Comparison of ENCODE assay signal across 1 cellular context in genomic region chr14:75492832-75493579, GRCh38.
TF ChIP-seq lines count a peak whose summit lies in the region.

No MANE protein-coding gene starts in this region.

TF ChIP-seq in GM12878, 131 proteins besides CTCF, POLR2A, EP300 and RAD21:
- TF ChIP-seq RELA (IDR thresholded peaks at IDR 0.05; ENCODE audit: borderline replicate concordance, partially characterized antibody) (no peak), ASH2L (IDR thresholded peaks at IDR 0.05; ENCODE audit: borderline replicate concordance, low read depth) (no peak), SMAD5 (IDR thresholded peaks at IDR 0.05; ENCODE audit: low read depth) (no peak), NBN (IDR thresholded peaks at IDR 0.05) (peak; percentile 29; the same call in 1 of the 2 replicates), SIX5 (IDR thresholded peaks at IDR 0.05; ENCODE audit: low read depth, low read length, severe bottlenecking) (no peak), POU2F2 (IDR thresholded peaks at IDR 0.05; ENCODE audit: borderline replicate concordance, low read depth, low read length) (no peak), HDAC6 (IDR thresholded peaks at IDR 0.05; ENCODE audit: unreplicated experiment) (no peak), LARP7 (IDR thresholded peaks at IDR 0.05) (0 out of 2 replicates have a peak, but pooled peaks have one; percentile 26), SRF (IDR thresholded peaks at IDR 0.05; ENCODE audit: low read depth in 2 of 2, low read length in 2 of 2) (no peak), ZBTB33 (IDR thresholded peaks at IDR 0.05) (peak; percentile 96), HSF1 (IDR thresholded peaks at IDR 0.05; ENCODE audit: low read depth, low read length) (peak; percentile 94), EED (IDR thresholded peaks at IDR 0.05; ENCODE audit: low read depth) (no peak), MLLT1 (IDR thresholded peaks at IDR 0.05) (peak; percentile 82), ZNF24 (IDR thresholded peaks at IDR 0.05) (no peak), KLF5 (IDR thresholded peaks at IDR 0.05; ENCODE audit: partially characterized antibody) (no peak), CUX1 (IDR thresholded peaks at IDR 0.05; ENCODE audit: insufficient replicate concordance, low read depth, low read length) (no peak), SMC3 (IDR thresholded peaks at IDR 0.05; ENCODE audit: borderline replicate concordance, low read length) (peak; percentile 4; the same call in 1 of the 2 replicates), CBFB (IDR thresholded peaks at IDR 0.05; ENCODE audit: low read depth) (no peak; the same call in 1 of the 2 replicates), TCF3 (IDR thresholded peaks at IDR 0.05; ENCODE audit: borderline replicate concordance, insufficient read depth, low read depth, low read length) (no peak)
- TF ChIP-seq, protein P1, sequence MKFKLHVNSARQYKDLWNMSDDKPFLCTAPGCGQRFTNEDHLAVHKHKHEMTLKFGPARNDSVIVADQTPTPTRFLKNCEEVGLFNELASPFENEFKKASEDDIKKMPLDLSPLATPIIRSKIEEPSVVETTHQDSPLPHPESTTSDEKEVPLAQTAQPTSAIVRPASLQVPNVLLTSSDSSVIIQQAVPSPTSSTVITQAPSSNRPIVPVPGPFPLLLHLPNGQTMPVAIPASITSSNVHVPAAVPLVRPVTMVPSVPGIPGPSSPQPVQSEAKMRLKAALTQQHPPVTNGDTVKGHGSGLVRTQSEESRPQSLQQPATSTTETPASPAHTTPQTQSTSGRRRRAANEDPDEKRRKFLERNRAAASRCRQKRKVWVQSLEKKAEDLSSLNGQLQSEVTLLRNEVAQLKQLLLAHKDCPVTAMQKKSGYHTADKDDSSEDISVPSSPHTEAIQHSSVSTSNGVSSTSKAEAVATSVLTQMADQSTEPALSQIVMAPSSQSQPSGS (IDR thresholded peaks at IDR 0.05; ENCODE audit: low read length), result no peak
- TF ChIP-seq, protein P2, sequence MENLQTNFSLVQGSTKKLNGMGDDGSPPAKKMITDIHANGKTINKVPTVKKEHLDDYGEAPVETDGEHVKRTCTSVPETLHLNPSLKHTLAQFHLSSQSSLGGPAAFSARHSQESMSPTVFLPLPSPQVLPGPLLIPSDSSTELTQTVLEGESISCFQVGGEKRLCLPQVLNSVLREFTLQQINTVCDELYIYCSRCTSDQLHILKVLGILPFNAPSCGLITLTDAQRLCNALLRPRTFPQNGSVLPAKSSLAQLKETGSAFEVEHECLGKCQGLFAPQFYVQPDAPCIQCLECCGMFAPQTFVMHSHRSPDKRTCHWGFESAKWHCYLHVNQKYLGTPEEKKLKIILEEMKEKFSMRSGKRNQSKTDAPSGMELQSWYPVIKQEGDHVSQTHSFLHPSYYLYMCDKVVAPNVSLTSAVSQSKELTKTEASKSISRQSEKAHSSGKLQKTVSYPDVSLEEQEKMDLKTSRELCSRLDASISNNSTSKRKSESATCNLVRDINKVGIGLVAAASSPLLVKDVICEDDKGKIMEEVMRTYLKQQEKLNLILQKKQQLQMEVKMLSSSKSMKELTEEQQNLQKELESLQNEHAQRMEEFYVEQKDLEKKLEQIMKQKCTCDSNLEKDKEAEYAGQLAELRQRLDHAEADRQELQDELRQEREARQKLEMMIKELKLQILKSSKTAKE (IDR thresholded peaks at IDR 0.05; ENCODE audit: low read depth, poor library complexity, severe bottlenecking), result no peak
